ENCODE assay signal across 1 cellular context in genomic region chr10:14837756-14838581, GRCh38.
TF ChIP-seq lines count a peak whose summit lies in the region.

TSS of gene CDNF (minus strand) at chr10:14838037. CDS start at chr10:14837946, 91 bp downstream.
TSS of gene HSPA14 (plus strand) at chr10:14838306. CDS start at chr10:14838403, 97 bp downstream.
TSS of gene MSANTD7 (plus strand) at chr10:14838306. CDS start at chr10:14842285, 3,979 bp downstream.

TF ChIP-seq in K562, 482 proteins besides CTCF, POLR2A, EP300 and RAD21 (continued from another document and continues in another):
- peak; percentile 86 for TF ChIP-seq GMEB1 (CRISPR knock-in tag; IDR thresholded peaks at IDR 0.05)
- TF ChIP-seq, protein P1, sequence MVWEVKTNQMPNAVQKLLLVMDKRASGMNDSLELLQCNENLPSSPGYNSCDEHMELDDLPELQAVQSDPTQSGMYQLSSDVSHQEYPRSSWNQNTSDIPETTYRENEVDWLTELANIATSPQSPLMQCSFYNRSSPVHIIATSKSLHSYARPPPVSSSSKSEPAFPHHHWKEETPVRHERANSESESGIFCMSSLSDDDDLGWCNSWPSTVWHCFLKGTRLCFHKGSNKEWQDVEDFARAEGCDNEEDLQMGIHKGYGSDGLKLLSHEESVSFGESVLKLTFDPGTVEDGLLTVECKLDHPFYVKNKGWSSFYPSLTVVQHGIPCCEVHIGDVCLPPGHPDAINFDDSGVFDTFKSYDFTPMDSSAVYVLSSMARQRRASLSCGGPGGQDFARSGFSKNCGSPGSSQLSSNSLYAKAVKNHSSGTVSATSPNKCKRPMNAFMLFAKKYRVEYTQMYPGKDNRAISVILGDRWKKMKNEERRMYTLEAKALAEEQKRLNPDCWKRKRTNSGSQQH (CRISPR knock-in tag; IDR thresholded peaks at IDR 0.05) = no peak
- peak; percentile 93 for TF ChIP-seq THAP12 (CRISPR knock-in tag; IDR thresholded peaks at IDR 0.05)
- no peak for TF ChIP-seq MEF2A (IDR thresholded peaks at IDR 0.05; ENCODE audit: control insufficient read depth, low read depth, low read length)
- no peak for TF ChIP-seq KAT8 (IDR thresholded peaks at IDR 0.05; ENCODE audit: low read depth)
- TF ChIP-seq SRSF9 (IDR thresholded peaks at IDR 0.05; ENCODE audit: borderline replicate concordance, low read depth, low read length) = no peak
- no peak for TF ChIP-seq ARHGAP35 (IDR thresholded peaks at IDR 0.05; ENCODE audit: partially characterized antibody)
- TF ChIP-seq ELF2 (CRISPR knock-in tag; IDR thresholded peaks at IDR 0.05) = no peak
- TF ChIP-seq CHD4 (IDR thresholded peaks at IDR 0.05; ENCODE audit: insufficient read depth, insufficient replicate concordance, low read depth, low read length, poor library complexity, severe bottlenecking) = no peak
- no peak for TF ChIP-seq SLC30A9 (CRISPR knock-in tag; IDR thresholded peaks at IDR 0.05)
- TF ChIP-seq ZNF75A (CRISPR knock-in tag; IDR thresholded peaks at IDR 0.05) = no peak
- TF ChIP-seq CBX5 (IDR thresholded peaks at IDR 0.05; ENCODE audit: borderline replicate concordance, low read depth) = no peak
- no peak for TF ChIP-seq NCOA1 (IDR thresholded peaks at IDR 0.05; ENCODE audit: low read depth)
- TF ChIP-seq ZNF431 (CRISPR knock-in tag; IDR thresholded peaks at IDR 0.05) = no peak
- TF ChIP-seq ZNF224 (CRISPR knock-in tag; IDR thresholded peaks at IDR 0.05) = no peak
- no peak for TF ChIP-seq ZNF512 (tag; IDR thresholded peaks at IDR 0.05)
- no peak for TF ChIP-seq HDGF (IDR thresholded peaks at IDR 0.05)
- TF ChIP-seq, protein P2, sequence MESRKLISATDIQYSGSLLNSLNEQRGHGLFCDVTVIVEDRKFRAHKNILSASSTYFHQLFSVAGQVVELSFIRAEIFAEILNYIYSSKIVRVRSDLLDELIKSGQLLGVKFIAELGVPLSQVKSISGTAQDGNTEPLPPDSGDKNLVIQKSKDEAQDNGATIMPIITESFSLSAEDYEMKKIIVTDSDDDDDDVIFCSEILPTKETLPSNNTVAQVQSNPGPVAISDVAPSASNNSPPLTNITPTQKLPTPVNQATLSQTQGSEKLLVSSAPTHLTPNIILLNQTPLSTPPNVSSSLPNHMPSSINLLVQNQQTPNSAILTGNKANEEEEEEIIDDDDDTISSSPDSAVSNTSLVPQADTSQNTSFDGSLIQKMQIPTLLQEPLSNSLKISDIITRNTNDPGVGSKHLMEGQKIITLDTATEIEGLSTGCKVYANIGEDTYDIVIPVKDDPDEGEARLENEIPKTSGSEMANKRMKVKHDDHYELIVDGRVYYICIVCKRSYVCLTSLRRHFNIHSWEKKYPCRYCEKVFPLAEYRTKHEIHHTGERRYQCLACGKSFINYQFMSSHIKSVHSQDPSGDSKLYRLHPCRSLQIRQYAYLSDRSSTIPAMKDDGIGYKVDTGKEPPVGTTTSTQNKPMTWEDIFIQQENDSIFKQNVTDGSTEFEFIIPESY (CRISPR knock-in tag; IDR thresholded peaks at IDR 0.05) = no peak
- no peak for TF ChIP-seq GABPB2 (CRISPR knock-in tag; conservative IDR thresholded peaks at IDR 0.05)
- TF ChIP-seq, protein P3, sequence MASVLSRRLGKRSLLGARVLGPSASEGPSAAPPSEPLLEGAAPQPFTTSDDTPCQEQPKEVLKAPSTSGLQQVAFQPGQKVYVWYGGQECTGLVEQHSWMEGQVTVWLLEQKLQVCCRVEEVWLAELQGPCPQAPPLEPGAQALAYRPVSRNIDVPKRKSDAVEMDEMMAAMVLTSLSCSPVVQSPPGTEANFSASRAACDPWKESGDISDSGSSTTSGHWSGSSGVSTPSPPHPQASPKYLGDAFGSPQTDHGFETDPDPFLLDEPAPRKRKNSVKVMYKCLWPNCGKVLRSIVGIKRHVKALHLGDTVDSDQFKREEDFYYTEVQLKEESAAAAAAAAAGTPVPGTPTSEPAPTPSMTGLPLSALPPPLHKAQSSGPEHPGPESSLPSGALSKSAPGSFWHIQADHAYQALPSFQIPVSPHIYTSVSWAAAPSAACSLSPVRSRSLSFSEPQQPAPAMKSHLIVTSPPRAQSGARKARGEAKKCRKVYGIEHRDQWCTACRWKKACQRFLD (CRISPR knock-in tag; IDR thresholded peaks at IDR 0.05) = no peak
- TF ChIP-seq, protein P4, sequence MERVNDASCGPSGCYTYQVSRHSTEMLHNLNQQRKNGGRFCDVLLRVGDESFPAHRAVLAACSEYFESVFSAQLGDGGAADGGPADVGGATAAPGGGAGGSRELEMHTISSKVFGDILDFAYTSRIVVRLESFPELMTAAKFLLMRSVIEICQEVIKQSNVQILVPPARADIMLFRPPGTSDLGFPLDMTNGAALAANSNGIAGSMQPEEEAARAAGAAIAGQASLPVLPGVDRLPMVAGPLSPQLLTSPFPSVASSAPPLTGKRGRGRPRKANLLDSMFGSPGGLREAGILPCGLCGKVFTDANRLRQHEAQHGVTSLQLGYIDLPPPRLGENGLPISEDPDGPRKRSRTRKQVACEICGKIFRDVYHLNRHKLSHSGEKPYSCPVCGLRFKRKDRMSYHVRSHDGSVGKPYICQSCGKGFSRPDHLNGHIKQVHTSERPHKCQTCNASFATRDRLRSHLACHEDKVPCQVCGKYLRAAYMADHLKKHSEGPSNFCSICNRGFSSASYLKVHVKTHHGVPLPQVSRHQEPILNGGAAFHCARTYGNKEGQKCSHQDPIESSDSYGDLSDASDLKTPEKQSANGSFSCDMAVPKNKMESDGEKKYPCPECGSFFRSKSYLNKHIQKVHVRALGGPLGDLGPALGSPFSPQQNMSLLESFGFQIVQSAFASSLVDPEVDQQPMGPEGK (CRISPR knock-in tag; IDR thresholded peaks at IDR 0.05; ENCODE audit: borderline replicate concordance) = no peak
- no peak for TF ChIP-seq TEAD2 (tag; IDR thresholded peaks at IDR 0.05)
- peak in 1 of 2 experiments; percentile 54; a peak in 2 of 4 replicates for TF ChIP-seq HDAC1 (IDR thresholded peaks at IDR 0.05)
- no peak for TF ChIP-seq RFX7 (CRISPR knock-in tag; IDR thresholded peaks at IDR 0.05)
- peak; percentile 47 for TF ChIP-seq TAF9B (IDR thresholded peaks at IDR 0.05; ENCODE audit: partially characterized antibody)
- TF ChIP-seq SMARCB1 (IDR thresholded peaks at IDR 0.05; ENCODE audit: insufficient read length, low read depth) = no peak
- TF ChIP-seq ZNF217 (CRISPR knock-in tag; IDR thresholded peaks at IDR 0.05) = no peak
- TF ChIP-seq FOSL1 (tag; conservative IDR thresholded peaks at IDR 0.05) = no peak
- TF ChIP-seq ARID4B (CRISPR knock-in tag; IDR thresholded peaks at IDR 0.05) = peak; percentile 73
- peak; percentile 82 for TF ChIP-seq CEBPB (tag; IDR thresholded peaks at IDR 0.05)
- no peak for TF ChIP-seq HNRNPK (IDR thresholded peaks at IDR 0.05; ENCODE audit: low read depth, low read length, poor library complexity, severe bottlenecking)
- TF ChIP-seq MAFF (IDR thresholded peaks at IDR 0.05; ENCODE audit: low read length) = no peak
- TF ChIP-seq RFX1 (IDR thresholded peaks at IDR 0.05) = peak; percentile 16; the same call in 1 of the 2 replicates
- TF ChIP-seq SMC3 (conservative IDR thresholded peaks at IDR 0.05; ENCODE audit: insufficient read depth, low read depth, low read length) = no peak
- TF ChIP-seq, protein P5, sequence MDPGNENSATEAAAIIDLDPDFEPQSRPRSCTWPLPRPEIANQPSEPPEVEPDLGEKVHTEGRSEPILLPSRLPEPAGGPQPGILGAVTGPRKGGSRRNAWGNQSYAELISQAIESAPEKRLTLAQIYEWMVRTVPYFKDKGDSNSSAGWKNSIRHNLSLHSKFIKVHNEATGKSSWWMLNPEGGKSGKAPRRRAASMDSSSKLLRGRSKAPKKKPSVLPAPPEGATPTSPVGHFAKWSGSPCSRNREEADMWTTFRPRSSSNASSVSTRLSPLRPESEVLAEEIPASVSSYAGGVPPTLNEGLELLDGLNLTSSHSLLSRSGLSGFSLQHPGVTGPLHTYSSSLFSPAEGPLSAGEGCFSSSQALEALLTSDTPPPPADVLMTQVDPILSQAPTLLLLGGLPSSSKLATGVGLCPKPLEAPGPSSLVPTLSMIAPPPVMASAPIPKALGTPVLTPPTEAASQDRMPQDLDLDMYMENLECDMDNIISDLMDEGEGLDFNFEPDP (CRISPR knock-in tag; IDR thresholded peaks at IDR 0.05) = no peak
- peak; percentile 85; the same call in 1 of the 2 replicates for TF ChIP-seq SP1 (CRISPR knock-in tag; IDR thresholded peaks at IDR 0.05)
- peak; percentile 66 for TF ChIP-seq POLR2AphosphoS5 (IDR thresholded peaks at IDR 0.05; ENCODE audit: control insufficient read depth, insufficient read depth, low read depth, low read length)
- no peak for TF ChIP-seq NFE2 (IDR thresholded peaks at IDR 0.05; ENCODE audit: low read depth)
- TF ChIP-seq ETS2 (tag; IDR thresholded peaks at IDR 0.05; ENCODE audit: borderline replicate concordance, poor library complexity, severe bottlenecking) = no peak
- no peak for TF ChIP-seq KLF13 (tag; IDR thresholded peaks at IDR 0.05; ENCODE audit: borderline replicate concordance, low read depth)
- TF ChIP-seq GATA2 (CRISPR knock-in tag; IDR thresholded peaks at IDR 0.05) = no peak
- no peak for TF ChIP-seq SRSF1 (IDR thresholded peaks at IDR 0.05; ENCODE audit: low read depth, low read length)
